In genomic region chr3:4595709-4596108, GRCh38 we compare ENCODE assay signal across 1 cellular context.
TF ChIP-seq lines count a peak whose summit lies in the region.

No MANE protein-coding gene starts in this region.

TF ChIP-seq in H1, 55 proteins besides CTCF, POLR2A, EP300 and RAD21:
- TF ChIP-seq NANOG (IDR thresholded peaks at IDR 0.05; ENCODE audit: insufficient read depth, low read depth, low read length, poor library complexity, severe bottlenecking) (no peak), CEBPB (IDR thresholded peaks at IDR 0.05; ENCODE audit: low read depth, low read length) (no peak), NRF1 (IDR thresholded peaks at IDR 0.05; ENCODE audit: low read depth, low read length) (no peak)
TF ChIP-seq in H1: peak in this region for 0.
